Comparison of ENCODE assay signal across 10 cellular contexts in the genomic region with DNA sequence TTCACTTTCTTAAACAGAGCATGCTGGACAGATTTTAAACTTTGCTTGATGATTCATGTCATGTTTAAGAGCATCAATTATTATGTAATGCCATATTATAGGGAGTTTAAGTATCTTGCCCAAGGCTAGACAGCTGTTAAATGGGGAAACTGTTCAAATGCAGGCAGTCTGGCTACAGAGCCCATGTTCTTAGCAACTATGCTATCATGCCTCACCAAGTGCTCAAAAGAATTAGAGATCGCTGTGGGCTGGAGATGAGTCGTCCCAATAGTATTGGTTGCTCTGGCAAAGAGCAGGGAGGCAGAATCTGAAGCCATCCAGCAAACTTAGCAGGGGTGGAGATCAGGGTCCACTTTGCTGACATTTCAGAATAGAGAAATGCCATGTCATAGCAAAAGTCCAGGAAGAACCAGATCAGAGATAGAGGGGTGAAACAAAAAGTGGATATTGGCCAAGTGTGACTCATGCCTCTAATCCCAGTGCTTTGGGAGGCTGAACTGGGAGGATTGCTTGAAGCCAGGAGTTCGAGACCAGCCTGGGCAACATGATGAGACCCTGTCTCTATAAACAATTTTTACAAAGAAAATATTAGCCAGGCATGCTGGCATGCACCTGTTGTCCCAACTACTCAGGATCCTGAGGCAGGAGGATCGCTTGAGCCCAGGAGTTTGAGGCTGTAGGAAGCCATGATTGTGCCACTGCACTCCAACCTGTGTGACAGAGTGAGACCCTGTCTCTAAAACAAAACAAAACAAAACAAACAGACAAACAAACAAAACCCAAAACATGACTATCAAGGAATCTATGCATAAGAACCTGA. TPM values are rescaled to one million over a fixed set of nuclear protein-coding genes. Genes with fewer than 3 reads are reported as not detected.
DNase-seq lines count a peak whose midpoint lies in the region; ATAC-seq and TF ChIP-seq lines count a peak whose summit lies in the region.
"Had no signal": no experiment of that assay in that cellular context is flagged by ENCODE, and none has a peak within 500 bp of the region (broad histone marks: within the 10 kb centered on the region; RNA-seq: fewer than 3 reads in every experiment).

No MANE protein-coding gene starts in this region.

- intact Hi-C loops in vagina (cut with DNase I), result no loop called here
- intact Hi-C loops in activated CD4-positive, alpha-beta memory T cell treated with anti-CD3 and anti-CD28 coated beads for 36 hours (cut with micrococcal nuclease), result no loop called here

- H3K9me3 Mint-ChIP-seq in HFFc6 (peaks cover 21% of the 10 kb centered on the region), WTC11 (peaks cover 19% of the 10 kb centered on the region)
- H3K9me3 Mint-ChIP-seq in activated CD4-positive, alpha-beta memory T cell treated with anti-CD3 and anti-CD28 coated beads for 36 hours, result peaks cover 9% of the 10 kb centered on the region

- H3K9me3 ChIP-seq in vagina, result no peaks in the 10 kb centered on the region
- H3K9me3 ChIP-seq in T-helper 17 cell (ENCODE audit: control insufficient read depth, low read length, poor library complexity, severe bottlenecking), result no peaks in the 10 kb centered on the region

- CTCF ChIA-PET in WTC11 (lab: Charles Lee), result interaction anchor here (0.7 kb wide), 1 partner anchor 74 kb away, joined by 4 read pairs; no protein-coding TSS in a partner anchor
- CTCF ChIA-PET in activated CD4-positive, alpha-beta memory T cell treated with anti-CD3 and anti-CD28 coated beads for 36 hours (lab: Charles Lee), result interaction anchor here (0.8 kb wide), 1 partner anchor 332 kb away, joined by 3 read pairs; no protein-coding TSS in a partner anchor

- TF ChIP-seq POLR2A in vagina (IDR thresholded peaks at IDR 0.05), result no peak

- H3K27ac ChIP-seq in vagina, result no peak overlapping the region

- no peak for TF ChIP-seq CTCF in HFFc6 (IDR thresholded peaks at IDR 0.05)
- TF ChIP-seq CTCF in WTC11 (IDR thresholded peaks at IDR 0.05), result no peak
- TF ChIP-seq CTCF in vagina (IDR thresholded peaks at IDR 0.05), result no peak

- H3K4me3 Mint-ChIP-seq in HFFc6 (no peak overlapping the region), WTC11 (no peak overlapping the region), T-helper 17 cell (no peak overlapping the region)
- H3K4me3 Mint-ChIP-seq in activated CD4-positive, alpha-beta memory T cell treated with anti-CD3 and anti-CD28 coated beads for 36 hours, result no peak overlapping the region
- H3K4me3 Mint-ChIP-seq: activated naive CD8-positive, alpha-beta T cell treated with anti-CD3 and anti-CD28 coated beads, Interleukin-2, amount 10 ng/mL, durations not matched to agents 7 days and 5 days had no signal

- H3K27me3 Mint-ChIP-seq in HFFc6 (ENCODE audit: insufficient read depth) (peaks cover 6% of the 10 kb centered on the region), WTC11 (ENCODE audit: low read depth) (no peaks in the 10 kb centered on the region), T-helper 17 cell (peaks cover 27% of the 10 kb centered on the region)
- H3K27me3 Mint-ChIP-seq in activated CD4-positive, alpha-beta memory T cell treated with anti-CD3 and anti-CD28 coated beads for 36 hours, result peaks cover 8% of the 10 kb centered on the region

- DNase-seq in 8988T (peak; percentile 44), HFFc6 (peak; percentile 90), WTC11 (ENCODE audit: low spot score) (no peak), iris pigment epithelial cell (ENCODE audit: low read depth) (peak; percentile 99), vagina (ENCODE audit: extremely low spot score in 2 of 2) (no peak), T-helper 17 cell (no peak)
- no peak for DNase-seq in central memory CD4-positive, alpha-beta T cell
- DNase-seq in activated CD4-positive, alpha-beta memory T cell treated with anti-CD3 and anti-CD28 coated beads for 36 hours, result no peak
- DNase-seq: activated naive CD8-positive, alpha-beta T cell treated with anti-CD3 and anti-CD28 coated beads, Interleukin-2, amount 10 ng/mL, durations not matched to agents 7 days and 5 days; SHP77 treated with DMSO at 0.1 percent for 48 hours had no signal

- H3K4me1 Mint-ChIP-seq in HFFc6 (ENCODE audit: low read depth) (peaks cover 19% of the 10 kb centered on the region), WTC11 (no peaks in the 10 kb centered on the region), T-helper 17 cell (peaks cover 2% of the 10 kb centered on the region)
- H3K4me1 Mint-ChIP-seq in activated CD4-positive, alpha-beta memory T cell treated with anti-CD3 and anti-CD28 coated beads for 36 hours (ENCODE audit: low read depth), result peaks cover 3% of the 10 kb centered on the region

- H3K36me3 Mint-ChIP-seq in HFFc6 (ENCODE audit: low read depth) (peaks cover 4% of the 10 kb centered on the region; the same call in 1 of the 2 replicates), WTC11 (peaks cover 7% of the 10 kb centered on the region; the same call in 1 of the 2 replicates), T-helper 17 cell (ENCODE audit: low read depth) (peaks cover 5% of the 10 kb centered on the region)
- H3K36me3 Mint-ChIP-seq in activated CD4-positive, alpha-beta memory T cell treated with anti-CD3 and anti-CD28 coated beads for 36 hours, result peaks cover 3% of the 10 kb centered on the region
- H3K36me3 Mint-ChIP-seq: activated naive CD8-positive, alpha-beta T cell treated with anti-CD3 and anti-CD28 coated beads, Interleukin-2, amount 10 ng/mL, durations not matched to agents 7 days and 5 days had no signal

- H3K27ac Mint-ChIP-seq in HFFc6 (peak overlapping the region; percentile 74), WTC11 (no peak overlapping the region), T-helper 17 cell (no peak overlapping the region)
- no peak overlapping the region for H3K27ac Mint-ChIP-seq in activated CD4-positive, alpha-beta memory T cell treated with anti-CD3 and anti-CD28 coated beads for 36 hours
- H3K27ac Mint-ChIP-seq: activated naive CD8-positive, alpha-beta T cell treated with anti-CD3 and anti-CD28 coated beads, Interleukin-2, amount 10 ng/mL, durations not matched to agents 7 days and 5 days had no signal

- H3K4me3 ChIP-seq in vagina, result no peak overlapping the region

- ATAC-seq in WTC11 (no peak), T-helper 17 cell (no peak)

- H3K4me1 ChIP-seq in vagina, result no peaks in the 10 kb centered on the region

- H3K27me3 ChIP-seq in vagina, result no peaks in the 10 kb centered on the region

- no peaks in the 10 kb centered on the region for H3K36me3 ChIP-seq in vagina

- POLR2A ChIA-PET in WTC11 (lab: Charles Lee), result no interaction called here
- POLR2A ChIA-PET in activated CD4-positive, alpha-beta memory T cell treated with anti-CD3 and anti-CD28 coated beads for 36 hours (lab: Charles Lee), result no interaction called here

TF ChIP-seq in WTC11, 78 proteins besides CTCF, POLR2A, EP300 and RAD21:
- TF ChIP-seq, protein P1, sequence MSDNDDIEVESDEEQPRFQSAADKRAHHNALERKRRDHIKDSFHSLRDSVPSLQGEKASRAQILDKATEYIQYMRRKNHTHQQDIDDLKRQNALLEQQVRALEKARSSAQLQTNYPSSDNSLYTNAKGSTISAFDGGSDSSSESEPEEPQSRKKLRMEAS (CRISPR knock-in tag; IDR thresholded peaks at IDR 0.05), result no peak
- TF ChIP-seq NFE2L1 (CRISPR knock-in tag; IDR thresholded peaks at IDR 0.05) (no peak), GABPB1 (CRISPR knock-in tag; IDR thresholded peaks at IDR 0.05) (0 out of 2 replicates have a peak, but pooled peaks have one; percentile 21)

RNA-seq across cellular contexts. Expression of gene BAMBI, which starts 57.8 kb away (rescaled TPM):
- 1 to 10 TPM; 1.6 to 2.3 (median 2.2) TPM for total RNA-seq in HFFc6 (2021; fragmentation: NEBNext Ultra II Directional; extraction: Animal tissue kit (Norgen Biotek cat#: 25700))
- total RNA-seq in WTC11 (2021) (26.4 to 29.0 TPM (median 27.4 TPM) in 3 replicates), vagina (10.8 TPM), T-helper 17 cell (1 to 10 TPM in 1 of 2 donors, under 1 TPM in 1; 0.92 to 4.1 TPM)
- total RNA-seq in activated CD4-positive, alpha-beta memory T cell treated with anti-CD3 and anti-CD28 coated beads for 36 hours, result under 1 TPM; 0.31 to 0.33 TPM

Comparison
In these comparisons a context has a peak if more than half of its experiments do, and no peak if none do; other contexts are left out.
1. DNase-seq: peak in 8988T (single experiment), HFFc6 (single experiment) and iris pigment epithelial cell (single experiment); none in WTC11 (single experiment), vagina (0 of 2), T-helper 17 cell (0 of 3), central memory CD4-positive, alpha-beta T cell (single experiment) and activated CD4-positive, alpha-beta memory T cell treated with anti-CD3 and anti-CD28 coated beads for 36 hours (single experiment).